In genomic region chr14:52701223-52701622, GRCh38 we compare ENCODE assay signal across 11 cellular contexts. TPM values are rescaled to one million over a fixed set of nuclear protein-coding genes. Genes with fewer than 3 reads are reported as not detected.
DNase-seq lines count a peak whose midpoint lies in the region; ATAC-seq, FAIRE-seq and TF ChIP-seq lines count a peak whose summit lies in the region.
"Had no signal": no experiment of that assay in that cellular context is flagged by ENCODE, and none has a peak within 500 bp of the region (broad histone marks: within the 10 kb centered on the region; RNA-seq: fewer than 3 reads in every experiment).

No MANE protein-coding gene starts in this region.

- H3F3A ChIP-seq in DOHH2 (ENCODE audit: control insufficient read depth, insufficient read depth) (peaks cover 6% of the 10 kb centered on the region), PC-9 (ENCODE audit: insufficient read depth, low read depth) (peaks cover 41% of the 10 kb centered on the region)

- no peaks in the 10 kb centered on the region for H3K9me3 ChIP-seq in DOHH2 (ENCODE audit: control insufficient read depth, insufficient read depth, low read length)
- H3K9me3 ChIP-seq in PC-9 (ENCODE audit: insufficient read depth, low read depth) = no peaks in the 10 kb centered on the region
- no peaks in the 10 kb centered on the region for H3K9me3 ChIP-seq in pancreas

- H3K4me1 ChIP-seq in DOHH2 (ENCODE audit: control insufficient read depth, low read length) = peaks cover 30% of the 10 kb centered on the region
- H3K4me1 ChIP-seq in PC-9 (replicated peaks; ENCODE audit: insufficient read depth) = peaks cover 52% of the 10 kb centered on the region
- peaks cover 8 to 20% (median 15%) of the 10 kb centered on the region in 3 donors for H3K4me1 ChIP-seq in pancreas

- no peaks in the 10 kb centered on the region for H4K20me1 ChIP-seq in DOHH2 (ENCODE audit: control insufficient read depth, insufficient read depth, low read depth, low read length)
- H4K20me1 ChIP-seq in PC-9 (ENCODE audit: insufficient read depth) = no peaks in the 10 kb centered on the region

- H3K36me3 ChIP-seq in DOHH2 (ENCODE audit: control insufficient read depth, low read length) (no peaks in the 10 kb centered on the region), PC-9 (ENCODE audit: low read depth) (no peaks in the 10 kb centered on the region), pancreas (no peaks in the 10 kb centered on the region)

- BruUV-seq in PC-9 (replicated peaks; lab: Mats Ljungman, UMichigan) = no TSS peak

- H3K4me3 ChIP-seq in DOHH2 (ENCODE audit: low read length) = no peak overlapping the region
- peak overlapping the region; percentile 11; the same call in 1 of the 2 replicates for H3K4me3 ChIP-seq in PC-9
- H3K4me3 ChIP-seq in pancreas = no peak overlapping the region

- intact Hi-C loops in PC-9 (cut with micrococcal nuclease; ENCODE audit: unreplicated experiment) (loop anchor here (2.0 kb wide), 1 partner anchor 148 kb away; the partner anchor contains the start of genes GPR137C and TXNDC16), pancreas (cut with DNase I) (no loop called here)

- H3K79me2 ChIP-seq in DOHH2 (ENCODE audit: control insufficient read depth, low read length) (no peaks in the 10 kb centered on the region; the same call in 1 of the 2 replicates), PC-9 (ENCODE audit: low read depth) (no peaks in the 10 kb centered on the region)

- no peak overlapping the region for H3K27ac ChIP-seq in DOHH2 (ENCODE audit: low read depth, low read length)
- H3K27ac ChIP-seq in PC-9 = peak overlapping the region; percentile 98
- H3K27ac ChIP-seq in epithelial cell of prostate = peak overlapping the region; percentile 98
- peak overlapping the region; percentile 4 to 87 (median 63) for H3K27ac ChIP-seq in pancreas

- no peak for TF ChIP-seq CTCF in DOHH2 (IDR thresholded peaks at IDR 0.05; ENCODE audit: low read depth, low read length, poor library complexity, severe bottlenecking)
- TF ChIP-seq CTCF in PC-9 (conservative IDR thresholded peaks at IDR 0.05) = no peak
- no peak for TF ChIP-seq CTCF in pancreas (IDR thresholded peaks at IDR 0.05)

- ATAC-seq in pancreas = peak; percentile 3 to 10 (median 8)
- no peak for ATAC-seq in GM19023 (IDR thresholded peaks at IDR 0.05; ENCODE audit: unreplicated experiment)

- H3K27me3 ChIP-seq in DOHH2 (ENCODE audit: control insufficient read depth, low read length) (no peaks in the 10 kb centered on the region), PC-9 (ENCODE audit: insufficient read depth, low read depth) (no peaks in the 10 kb centered on the region), pancreas (no peaks in the 10 kb centered on the region)

- H3K9me2 ChIP-seq in DOHH2 (replicated peaks; ENCODE audit: control insufficient read depth, low read length) (no peaks in the 10 kb centered on the region), PC-9 (ENCODE audit: insufficient read depth) (no peaks in the 10 kb centered on the region)

- H2AFZ ChIP-seq in PC-9 = peak overlapping the region; percentile 42

- H3K4me2 ChIP-seq in DOHH2 (ENCODE audit: low read length) (peak overlapping the region; percentile 36; the same call in 1 of the 2 replicates), PC-9 (peak overlapping the region; percentile 72)

- no peak for FAIRE-seq in pancreas (lab: Jason Lieb, UNC)
- FAIRE-seq in urothelium cell line (lab: Jason Lieb, UNC) = no peak

- DNase-seq in PC-9 = no peak
- DNase-seq in epithelial cell of prostate (ENCODE audit: low read depth, low spot score) = peak; percentile 73
- DNase-seq in pancreas = no peak
- no peak for DNase-seq in NCI-H1436 treated with DMSO at 0.1 percent for 48 hours (lab: John Stamatoyannopoulos, UW)
- DNase-seq in urothelium cell line (ENCODE audit: low spot score) = no peak
- DNase-seq in UCSD-AML1 (lab: John Stamatoyannopoulos, UW; ENCODE audit: unreplicated experiment) = no peak
- DNase-seq: activated CD4-positive, alpha-beta T cell treated with anti-CD3 and anti-CD28 coated beads for 4 hours; HFFc6; nephron progenitor cell had no signal

- POLR2A ChIA-PET in PC-9 (lab: Charles Lee; ENCODE audit: unreplicated experiment) = interaction anchor here (0.6 to 0.7 kb wide), 2 partner anchors 202 to 421 kb away, joined by 4 to 5 read pairs; no protein-coding TSS in a partner anchor

- WGBS in pancreas, 2 donors = 56 to 62% methylated on average over 3 of the region's 3 CpGs

- CTCF ChIA-PET in PC-9 (lab: Charles Lee) = no interaction called here

RNA-seq across cellular contexts. Expression of gene PSMC6, which starts 5.8 kb away (rescaled TPM):
- 83.0 and 96.5 TPM in 2 replicates for total RNA-seq in PC-9 (2021)
- 10 to 100 TPM; 30.0 to 46.6 (median 31.3) TPM for total RNA-seq in pancreas
- 10 to 100 TPM; 53.6 to 55.8 TPM for polyA plus RNA-seq in pancreas

RNA-seq across cellular contexts. Expression of gene ERO1A, which starts 5.9 kb away (rescaled TPM):
- 83.6 and 83.9 TPM in 2 replicates for total RNA-seq in PC-9 (2021)
- 10 to 100 TPM; 21.3 to 51.0 (median 28.5) TPM for total RNA-seq in pancreas
- polyA plus RNA-seq in pancreas = 10 to 100 TPM in 1 of 2 donors, 1 to 10 TPM in 1; 9.7 to 11.0 TPM

RNA-seq across cellular contexts. Expression of gene STYX, which starts 28.7 kb away (rescaled TPM):
- total RNA-seq in PC-9 (2021) (7.0 and 10.8 TPM in 2 replicates), pancreas (1 to 10 TPM; 4.5 to 7.8 (median 5.9) TPM)
- 1 to 10 TPM; 2.9 to 4.3 TPM for polyA plus RNA-seq in pancreas
